In the genomic region with DNA sequence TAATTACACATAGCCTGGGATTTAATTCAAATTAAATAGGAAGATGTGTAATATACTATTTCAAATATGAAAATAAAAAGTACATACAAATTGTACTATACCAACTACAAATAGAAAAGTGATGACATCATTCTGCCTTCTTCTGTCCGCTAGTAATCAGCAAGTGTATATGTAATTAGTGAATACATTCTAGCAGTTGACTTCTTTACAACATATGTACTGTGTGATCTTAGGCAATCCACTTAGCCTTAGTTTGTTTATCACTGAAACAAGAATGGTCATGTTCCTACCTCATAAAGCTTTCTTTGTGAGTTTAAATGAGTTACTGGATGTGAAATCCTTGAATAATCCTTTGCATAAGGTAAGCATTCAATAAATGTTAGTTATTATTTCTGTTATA, we compare ENCODE assay signal across 29 cellular contexts. TPM values are rescaled to one million over a fixed set of nuclear protein-coding genes. Genes with fewer than 3 reads are reported as not detected.
DNase-seq lines count a peak whose midpoint lies in the region; ATAC-seq and TF ChIP-seq lines count a peak whose summit lies in the region.
"Had no signal": no experiment of that assay in that cellular context is flagged by ENCODE, and none has a peak within 500 bp of the region (broad histone marks: within the 10 kb centered on the region; RNA-seq: fewer than 3 reads in every experiment).

No MANE protein-coding gene starts in this region.

- no peak overlapping the region for H4K91ac ChIP-seq in mesenchymal stem cell (ENCODE audit: low read length)

- no peaks in the 10 kb centered on the region for H3K79me1 ChIP-seq in mesenchymal stem cell (replicated peaks; ENCODE audit: low read length, poor library complexity, severe bottlenecking)

- no peak overlapping the region for H3K23ac ChIP-seq in mesenchymal stem cell (ENCODE audit: low read length in 2 of 2)

- no peaks in the 10 kb centered on the region for H3K9me3 Mint-ChIP-seq in activated CD4-positive, alpha-beta T cell treated with anti-CD3 and anti-CD28 coated beads, Interleukin-2, amount 10 ng/mL, durations not matched to agents 7 days and 5 days
- H3K9me3 Mint-ChIP-seq in chondrocyte (ENCODE audit: low read depth) = peaks cover 2% of the 10 kb centered on the region
- H3K9me3 Mint-ChIP-seq: CD4-positive, alpha-beta T cell had no signal

- CTCF ChIA-PET in activated CD4-positive, alpha-beta T cell treated with anti-CD3 and anti-CD28 coated beads, Interleukin-2, amount 10 ng/mL, durations not matched to agents 7 days and 5 days (lab: Charles Lee) = no interaction called here

- H3K4ac ChIP-seq in mesenchymal stem cell (ENCODE audit: low read depth in 1 of 2, low read length in 2 of 2) = no peak overlapping the region

- no peaks in the 10 kb centered on the region for H3K4me1 ChIP-seq in mesenchymal stem cell (ENCODE audit: control insufficient read depth, insufficient read depth, low read depth, low read length)
- H3K4me1 ChIP-seq: BLaER1 treated with 17β-estradiol and CSF1 and Interleukin-3, amounts not matched to agents 10 nM and 100 nM; HAP-1 had no signal

- H3K27me3 ChIP-seq in mesenchymal stem cell (ENCODE audit: control insufficient read depth in 1 of 2, insufficient read depth in 1 of 2, low read length in 2 of 2) = no peaks in the 10 kb centered on the region
- H3K27me3 ChIP-seq: BLaER1 treated with 17β-estradiol and CSF1 and Interleukin-3, amounts not matched to agents 10 nM and 100 nM; MG63; SJCRH30 had no signal

- no peak for TF ChIP-seq CTCF in epithelial cell of esophagus (IDR thresholded peaks at IDR 0.05; ENCODE audit: insufficient read depth, low read depth, low read length, missing control alignments)
- TF ChIP-seq CTCF in chondrocyte (IDR thresholded peaks at IDR 0.05) = no peak

- no peaks in the 10 kb centered on the region for H3K27me3 Mint-ChIP-seq in activated CD4-positive, alpha-beta T cell treated with anti-CD3 and anti-CD28 coated beads, Interleukin-2, amount 10 ng/mL, durations not matched to agents 7 days and 5 days
- no peaks in the 10 kb centered on the region for H3K27me3 Mint-ChIP-seq in chondrocyte (ENCODE audit: low read depth)
- H3K27me3 Mint-ChIP-seq: CD4-positive, alpha-beta T cell had no signal

- no peak overlapping the region for H3K18ac ChIP-seq in mesenchymal stem cell (ENCODE audit: low read depth in 1 of 2, low read length in 2 of 2)

- POLR2A ChIA-PET in activated CD4-positive, alpha-beta T cell treated with anti-CD3 and anti-CD28 coated beads, Interleukin-2, amount 10 ng/mL, durations not matched to agents 7 days and 5 days (lab: Charles Lee) = no interaction called here

- H3K36me3 ChIP-seq in mesenchymal stem cell (ENCODE audit: control insufficient read depth in 1 of 2, insufficient read depth in 2 of 2, low read depth in 1 of 2, low read length in 2 of 2) = no peaks in the 10 kb centered on the region
- H3K36me3 ChIP-seq: BLaER1 treated with 17β-estradiol and CSF1 and Interleukin-3, amounts not matched to agents 10 nM and 100 nM; HAP-1; MG63; SJCRH30 had no signal

- no peak overlapping the region for H2BK12ac ChIP-seq in mesenchymal stem cell (ENCODE audit: low read length in 2 of 2)

- no peak overlapping the region for H2AK5ac ChIP-seq in mesenchymal stem cell (ENCODE audit: low read length, severe bottlenecking)

- H3K27ac Mint-ChIP-seq in activated CD4-positive, alpha-beta T cell treated with anti-CD3 and anti-CD28 coated beads, Interleukin-2, amount 10 ng/mL, durations not matched to agents 7 days and 5 days = no peak overlapping the region
- no peak overlapping the region for H3K27ac Mint-ChIP-seq in chondrocyte (ENCODE audit: unreplicated experiment)
- H3K27ac Mint-ChIP-seq: CD4-positive, alpha-beta T cell had no signal

- H3K4me2 ChIP-seq in mesenchymal stem cell (ENCODE audit: low read length, poor library complexity, severe bottlenecking) = no peak overlapping the region
- H3K4me2 ChIP-seq: BLaER1 treated with 17β-estradiol and CSF1 and Interleukin-3, amounts not matched to agents 10 nM and 100 nM had no signal

- WGBS in mesenchymal stem cell = no CpG with 5 or more reads among the region's 1 CpG

- DNase-seq in NCI-H748 treated with DMSO at 0.1 percent for 48 hours (lab: John Stamatoyannopoulos, UW) = peak; percentile 4
- DNase-seq in NCI-H748 (lab: John Stamatoyannopoulos, UW; ENCODE audit: unreplicated experiment) = no peak
- peak; percentile 87 for DNase-seq in NCI-H69 (lab: John Stamatoyannopoulos, UW)
- DNase-seq in epithelial cell of esophagus (ENCODE audit: low read depth) = peak; percentile 74
- DNase-seq in mesenchymal stem cell = peak; percentile 57
- no peak for DNase-seq in activated CD4-positive, alpha-beta T cell treated with anti-CD3 and anti-CD28 coated beads, Interleukin-2, amount 10 ng/mL, durations not matched to agents 7 days and 5 days
- no peak for DNase-seq in chondrocyte (ENCODE audit: low spot score)
- DNase-seq: AML-193; CD4-positive, alpha-beta T cell; COR-L47; DMS79; EL; GDM1; GOT3; KBM-7; MG63; NCI-H2029; NCI-H345; NCI-H510A treated with DMSO at 0.1 percent for 48 hours; NCI-H82; NK-92 treated with Interleukin-12 subunit alpha and Interleukin-12 subunit beta, amount 100 ng/mL, for 24 hours; PC-3; SJCRH30 had no signal

- H3K36me3 Mint-ChIP-seq in activated CD4-positive, alpha-beta T cell treated with anti-CD3 and anti-CD28 coated beads, Interleukin-2, amount 10 ng/mL, durations not matched to agents 7 days and 5 days (ENCODE audit: low read depth) = no peaks in the 10 kb centered on the region
- H3K36me3 Mint-ChIP-seq in chondrocyte (ENCODE audit: low read depth) = no peaks in the 10 kb centered on the region

- no peak overlapping the region for H2BK5ac ChIP-seq in mesenchymal stem cell (ENCODE audit: low read depth, low read length, poor library complexity, severe bottlenecking)

- H3K4me1 Mint-ChIP-seq in activated CD4-positive, alpha-beta T cell treated with anti-CD3 and anti-CD28 coated beads, Interleukin-2, amount 10 ng/mL, durations not matched to agents 7 days and 5 days = no peaks in the 10 kb centered on the region
- H3K4me1 Mint-ChIP-seq in chondrocyte (ENCODE audit: low read depth) = peaks cover 22% of the 10 kb centered on the region

- no peak overlapping the region for H3K9ac ChIP-seq in mesenchymal stem cell (ENCODE audit: low read length)
- H3K9ac ChIP-seq: BLaER1 treated with 17β-estradiol and CSF1 and Interleukin-3, amounts not matched to agents 10 nM and 100 nM had no signal

- no peak overlapping the region for H3K14ac ChIP-seq in mesenchymal stem cell (ENCODE audit: low read length in 2 of 2)

- no peak overlapping the region for H4K8ac ChIP-seq in mesenchymal stem cell (ENCODE audit: low read length)

- H3K4me3 ChIP-seq in epithelial cell of esophagus (ENCODE audit: low read length) (no peak overlapping the region), mesenchymal stem cell (ENCODE audit: insufficient read depth in 1 of 2, low read depth in 1 of 2, low read length in 2 of 2) (no peak overlapping the region)
- H3K4me3 ChIP-seq: BLaER1 treated with 17β-estradiol and CSF1 and Interleukin-3, amounts not matched to agents 10 nM and 100 nM; GM12878; HAP-1; MG63; SJCRH30 had no signal

- no peaks in the 10 kb centered on the region for H3K9me3 ChIP-seq in mesenchymal stem cell (ENCODE audit: control insufficient read depth, low read length)
- H3K9me3 ChIP-seq: BLaER1 treated with 17β-estradiol and CSF1 and Interleukin-3, amounts not matched to agents 10 nM and 100 nM; HAP-1; SJCRH30 had no signal

- no peak for ATAC-seq in HG03521 (IDR thresholded peaks at IDR 0.05; ENCODE audit: unreplicated experiment)
- ATAC-seq: GM12878, PC-3, Right ventricle myocardium inferior, SK-N-SH treated with all-trans-retinoic acid at 6 μM for 48 hours had no signal

- H2AFZ ChIP-seq in mesenchymal stem cell (ENCODE audit: low read depth, low read length) = no peak overlapping the region

- H2BK120ac ChIP-seq in mesenchymal stem cell (ENCODE audit: low read depth, low read length) = no peak overlapping the region

- H2BK15ac ChIP-seq in mesenchymal stem cell (ENCODE audit: low read depth, poor library complexity, severe bottlenecking) = no peak overlapping the region

- no peak overlapping the region for H3K4me3 Mint-ChIP-seq in activated CD4-positive, alpha-beta T cell treated with anti-CD3 and anti-CD28 coated beads, Interleukin-2, amount 10 ng/mL, durations not matched to agents 7 days and 5 days
- H3K4me3 Mint-ChIP-seq in chondrocyte (ENCODE audit: unreplicated experiment) = no peak overlapping the region
- H3K4me3 Mint-ChIP-seq: CD4-positive, alpha-beta T cell had no signal

- no peak overlapping the region for H3K27ac ChIP-seq in mesenchymal stem cell (ENCODE audit: low read length, poor library complexity, severe bottlenecking)
- H3K27ac ChIP-seq: BLaER1 treated with 17β-estradiol and CSF1 and Interleukin-3, amounts not matched to agents 10 nM and 100 nM; SJCRH30 had no signal

RNA-seq across cellular contexts. Expression of gene LUM, which starts 7.8 kb away (rescaled TPM):
- 1,035 TPM for polyA plus RNA-seq in mesenchymal stem cell (2013, experiment 1 of 2)
- 1,084 TPM for polyA plus RNA-seq in mesenchymal stem cell (2013, experiment 2 of 2)
- total RNA-seq in activated CD4-positive, alpha-beta T cell treated with anti-CD3 and anti-CD28 coated beads, Interleukin-2, amount 10 ng/mL, durations not matched to agents 7 days and 5 days = not detected
- total RNA-seq in chondrocyte = 462 to 834 TPM (median 481 TPM) in 3 replicates
- total RNA-seq: CD4-positive, alpha-beta T cell had no signal

Comparison
In these comparisons a context has a peak if more than half of its experiments do, and no peak if none do; other contexts are left out.
1. DNase-seq: peak in NCI-H748 treated with DMSO at 0.1 percent for 48 hours (single experiment), NCI-H69 (single experiment), epithelial cell of esophagus (single experiment) and mesenchymal stem cell (single experiment); none in NCI-H748 (single experiment), activated CD4-positive, alpha-beta T cell treated with anti-CD3 and anti-CD28 coated beads, Interleukin-2, amount 10 ng/mL, durations not matched to agents 7 days and 5 days (single experiment) and chondrocyte (single experiment).
2. RNA of gene LUM, which starts 7.8 kb away (total RNA-seq): 462 to 834 TPM in chondrocyte; not detected in activated CD4-positive, alpha-beta T cell treated with anti-CD3 and anti-CD28 coated beads, Interleukin-2, amount 10 ng/mL, durations not matched to agents 7 days and 5 days; every median in the first group is over 100 times any median in the second.